Comparison of ENCODE assay signal across 8 cellular contexts in genomic region chr7:142556745-142557144, GRCh38.
DNase-seq lines count a peak whose midpoint lies in the region; ATAC-seq and TF ChIP-seq lines count a peak whose summit lies in the region.

No MANE protein-coding gene starts in this region.

- peaks cover 60% of the 10 kb centered on the region for H3K4me1 Mint-ChIP-seq in chondrocyte (ENCODE audit: low read depth)

- H3K4me3 Mint-ChIP-seq in chondrocyte (ENCODE audit: unreplicated experiment): no peak overlapping the region

- peaks cover 2% of the 10 kb centered on the region for H3K9me3 Mint-ChIP-seq in chondrocyte (ENCODE audit: low read depth)

- peak; percentile 59 for TF ChIP-seq CTCF in chondrocyte (IDR thresholded peaks at IDR 0.05)

- no peaks in the 10 kb centered on the region for H3K36me3 Mint-ChIP-seq in chondrocyte (ENCODE audit: low read depth)

- ATAC-seq in HG03097 (IDR thresholded peaks at IDR 0.05; ENCODE audit: low FRiP score, unreplicated experiment) (no peak), HG03457 (IDR thresholded peaks at IDR 0.05; ENCODE audit: unreplicated experiment) (no peak)

- H3K27ac Mint-ChIP-seq in chondrocyte (ENCODE audit: unreplicated experiment): peak overlapping the region; percentile 82

- H3K27me3 Mint-ChIP-seq in chondrocyte (ENCODE audit: low read depth): no peaks in the 10 kb centered on the region

- DNase-seq in GF-D8 (lab: John Stamatoyannopoulos, UW) (peak; percentile 18), MV-4-11 (lab: John Stamatoyannopoulos, UW) (peak; percentile 58), chondrocyte (ENCODE audit: low spot score) (no peak), myocyte (ENCODE audit: low read depth) (peak; percentile 94), NCI-H774 (lab: John Stamatoyannopoulos, UW) (no peak), NCI-H146 (lab: John Stamatoyannopoulos, UW) (no peak)

Comparison
In these comparisons a context has a peak if more than half of its experiments do, and no peak if none do; other contexts are left out.
1. DNase-seq: peak in GF-D8 (single experiment), MV-4-11 (single experiment) and myocyte (single experiment); none in chondrocyte (single experiment), NCI-H774 (single experiment) and NCI-H146 (single experiment).